28 cellular contexts compared by ENCODE assay signal in the genomic region with DNA sequence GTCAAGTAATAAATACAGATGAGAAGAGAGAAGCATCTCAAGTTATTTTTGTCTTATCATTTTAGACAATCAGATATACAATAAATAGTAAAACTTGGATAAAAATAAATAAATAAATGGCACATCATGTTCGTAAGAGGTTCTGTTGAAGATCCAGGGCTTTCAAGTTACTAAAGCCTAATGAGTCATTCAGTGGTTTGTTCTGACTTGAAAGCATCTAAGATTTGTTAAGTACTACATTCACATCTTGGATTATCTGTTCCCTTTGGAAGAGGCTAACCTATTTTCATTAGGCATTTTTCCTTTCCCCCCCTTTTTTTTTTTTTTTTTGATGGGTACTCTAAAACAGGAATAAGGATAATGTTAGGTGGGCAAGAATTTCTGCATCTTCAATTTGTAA.
A peak's percentile ranks its signal among the peaks of the same experiment; 100 is the strongest.
DNase-seq lines count a peak whose midpoint lies in the region; ATAC-seq, FAIRE-seq and TF ChIP-seq lines count a peak whose summit lies in the region.
"Had no signal": no experiment of that assay in that cellular context is flagged by ENCODE, and none has a peak within 500 bp of the region (broad histone marks: within the 10 kb centered on the region; RNA-seq: fewer than 3 reads in every experiment).

No MANE protein-coding gene starts in this region.

- H3K36me3 ChIP-seq in bronchial epithelial cell (ENCODE audit: control insufficient read depth, insufficient read depth, low read length), result no peaks in the 10 kb centered on the region
- no peaks in the 10 kb centered on the region for H3K36me3 ChIP-seq in uterus
- H3K36me3 ChIP-seq: BLaER1 treated with 17β-estradiol and CSF1 and Interleukin-3, amounts not matched to agents 10 nM and 100 nM had no signal

- H3K4me3 ChIP-seq in bronchial epithelial cell (ENCODE audit: low read depth, low read length) (no peak overlapping the region), epithelial cell of esophagus (ENCODE audit: low read length) (no peak overlapping the region), uterus (no peak overlapping the region)
- H3K4me3 ChIP-seq: A549; BLaER1 treated with 17β-estradiol and CSF1 and Interleukin-3, amounts not matched to agents 10 nM and 100 nM; GM12878 had no signal

- CTCF ChIA-PET in RWPE1 (lab: Yijun Ruan, JAX), result no interaction called here

- no peaks in the 10 kb centered on the region for H3K27me3 ChIP-seq in bronchial epithelial cell (ENCODE audit: control insufficient read depth, insufficient read depth, low read length)
- H3K27me3 ChIP-seq in uterus, result no peaks in the 10 kb centered on the region
- H3K27me3 ChIP-seq: BLaER1 treated with 17β-estradiol and CSF1 and Interleukin-3, amounts not matched to agents 10 nM and 100 nM had no signal

- TF ChIP-seq CTCF in RWPE1 (conservative IDR thresholded peaks at IDR 0.05; ENCODE audit: low read depth) (no peak), bronchial epithelial cell (IDR thresholded peaks at IDR 0.05; ENCODE audit: insufficient read depth, low read length, severe bottlenecking) (no peak), epithelial cell of esophagus (IDR thresholded peaks at IDR 0.05; ENCODE audit: insufficient read depth, low read depth, low read length, missing control alignments) (no peak), uterus (IDR thresholded peaks at IDR 0.05) (no peak)

- intact Hi-C loops in uterus (cut with DNase I; ENCODE audit: low total_unique reads), result no loop called here

- H3K4me1 ChIP-seq in uterus, result no peaks in the 10 kb centered on the region
- H3K4me1 ChIP-seq: A549, Caco-2 had no signal

- ATAC-seq in esophagus mucosa, result peak; percentile 67
- ATAC-seq: A549; CD8-positive, alpha-beta T cell; GM12878 had no signal

- TF ChIP-seq POLR2A in uterus (IDR thresholded peaks at IDR 0.05), result no peak

- FAIRE-seq in bronchial epithelial cell (lab: Jason Lieb, UNC), result no peak
- FAIRE-seq: A549, D721Med, GM12878, GM12892, GM18507 had no signal

- no peaks in the 10 kb centered on the region for H3K9me3 ChIP-seq in uterus
- H3K9me3 ChIP-seq: A549, Caco-2 had no signal

- H3K27ac ChIP-seq in RWPE1 (no peak overlapping the region), uterus (no peak overlapping the region)
- H3K27ac ChIP-seq: 22Rv1; A549; BLaER1 treated with 17β-estradiol and CSF1 and Interleukin-3, amounts not matched to agents 10 nM and 100 nM; C4-2B had no signal

- DNase-seq in RWPE1 (ENCODE audit: low spot score) (peak; percentile 1), bronchial epithelial cell (ENCODE audit: low read depth) (peak; percentile 82), epithelial cell of esophagus (ENCODE audit: low read depth) (peak; percentile 71), DMS 273 (lab: John Stamatoyannopoulos, UW; ENCODE audit: unreplicated experiment) (no peak), NCI-H1436 (lab: John Stamatoyannopoulos, UW) (no peak), uterus (no peak), NCI-H82 (lab: John Stamatoyannopoulos, UW) (no peak)
- DNase-seq: AML-193; Caco-2; Calu3; CD4-positive, alpha-beta T cell; CD8-positive, alpha-beta T cell; DMS 273 treated with DMSO at 0.1 percent for 48 hours; DMS153; DMS53; DMS79; DND-41; EL; GDM1 had no signal

- POLR2A ChIA-PET in RWPE1 (lab: Yijun Ruan, JAX; ENCODE audit: low non-redundant PET), result no interaction called here

Comparison
In these comparisons a context has a peak if more than half of its experiments do, and no peak if none do; other contexts are left out.
1. DNase-seq: peak in RWPE1 (single experiment), bronchial epithelial cell (single experiment) and epithelial cell of esophagus (single experiment); none in DMS 273 (single experiment), NCI-H1436 (single experiment), uterus (0 of 2) and NCI-H82 (single experiment).